ENCODE assay signal across 1 cellular context in the genomic region with DNA sequence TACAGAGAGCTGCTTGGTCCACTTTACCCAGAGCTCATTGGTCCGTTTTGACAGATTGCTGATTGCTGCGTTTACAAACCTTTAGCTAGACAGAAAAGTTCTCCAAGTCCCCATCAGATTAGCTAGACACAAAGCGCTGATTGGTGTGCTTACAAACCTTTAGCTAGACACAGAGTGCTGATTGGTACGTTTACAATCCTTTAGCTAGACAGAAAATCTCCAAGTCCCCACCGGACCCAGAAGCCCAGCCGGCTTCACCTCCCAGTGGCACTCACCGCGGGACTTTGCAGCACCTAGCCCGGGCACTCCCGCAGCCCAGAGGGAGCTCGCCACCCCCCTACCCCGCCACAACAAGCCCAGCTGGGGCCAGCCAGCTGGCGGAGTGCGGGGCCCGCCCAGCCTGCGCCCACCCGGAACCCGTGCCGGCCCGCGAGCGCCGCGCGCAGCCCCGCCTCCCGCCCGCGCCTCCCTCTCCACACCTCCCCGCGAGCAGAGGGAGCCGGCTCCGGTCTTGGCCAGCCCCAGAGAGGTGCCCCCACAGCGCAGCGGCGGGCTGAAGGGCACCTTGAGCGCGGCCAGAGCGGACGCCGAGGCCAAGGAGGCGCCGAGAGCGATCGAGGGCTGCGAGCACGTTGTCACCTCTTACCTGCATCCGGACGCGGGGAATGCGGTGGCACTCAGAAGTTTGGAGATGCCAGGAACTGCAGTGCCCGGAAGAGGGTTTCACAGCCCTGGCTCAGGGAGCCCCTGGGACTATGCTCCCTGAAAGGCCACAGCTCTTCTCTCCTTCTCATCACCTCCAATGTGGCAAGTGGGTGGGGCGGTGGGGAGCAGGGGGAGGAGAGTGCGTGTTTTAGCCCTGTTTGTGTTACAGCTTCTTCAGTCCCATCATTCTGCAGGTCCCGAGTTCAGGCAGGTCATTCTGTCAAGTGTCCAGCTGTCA.
TF ChIP-seq lines count a peak whose summit lies in the region.

No MANE protein-coding gene starts in this region.

TF ChIP-seq in HepG2, 621 proteins besides CTCF, POLR2A, EP300 and RAD21 (continued from another document):
- TF ChIP-seq, protein P1, sequence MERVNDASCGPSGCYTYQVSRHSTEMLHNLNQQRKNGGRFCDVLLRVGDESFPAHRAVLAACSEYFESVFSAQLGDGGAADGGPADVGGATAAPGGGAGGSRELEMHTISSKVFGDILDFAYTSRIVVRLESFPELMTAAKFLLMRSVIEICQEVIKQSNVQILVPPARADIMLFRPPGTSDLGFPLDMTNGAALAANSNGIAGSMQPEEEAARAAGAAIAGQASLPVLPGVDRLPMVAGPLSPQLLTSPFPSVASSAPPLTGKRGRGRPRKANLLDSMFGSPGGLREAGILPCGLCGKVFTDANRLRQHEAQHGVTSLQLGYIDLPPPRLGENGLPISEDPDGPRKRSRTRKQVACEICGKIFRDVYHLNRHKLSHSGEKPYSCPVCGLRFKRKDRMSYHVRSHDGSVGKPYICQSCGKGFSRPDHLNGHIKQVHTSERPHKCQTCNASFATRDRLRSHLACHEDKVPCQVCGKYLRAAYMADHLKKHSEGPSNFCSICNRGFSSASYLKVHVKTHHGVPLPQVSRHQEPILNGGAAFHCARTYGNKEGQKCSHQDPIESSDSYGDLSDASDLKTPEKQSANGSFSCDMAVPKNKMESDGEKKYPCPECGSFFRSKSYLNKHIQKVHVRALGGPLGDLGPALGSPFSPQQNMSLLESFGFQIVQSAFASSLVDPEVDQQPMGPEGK (CRISPR knock-in tag; IDR thresholded peaks at IDR 0.05) = no peak
- TF ChIP-seq, protein P2, sequence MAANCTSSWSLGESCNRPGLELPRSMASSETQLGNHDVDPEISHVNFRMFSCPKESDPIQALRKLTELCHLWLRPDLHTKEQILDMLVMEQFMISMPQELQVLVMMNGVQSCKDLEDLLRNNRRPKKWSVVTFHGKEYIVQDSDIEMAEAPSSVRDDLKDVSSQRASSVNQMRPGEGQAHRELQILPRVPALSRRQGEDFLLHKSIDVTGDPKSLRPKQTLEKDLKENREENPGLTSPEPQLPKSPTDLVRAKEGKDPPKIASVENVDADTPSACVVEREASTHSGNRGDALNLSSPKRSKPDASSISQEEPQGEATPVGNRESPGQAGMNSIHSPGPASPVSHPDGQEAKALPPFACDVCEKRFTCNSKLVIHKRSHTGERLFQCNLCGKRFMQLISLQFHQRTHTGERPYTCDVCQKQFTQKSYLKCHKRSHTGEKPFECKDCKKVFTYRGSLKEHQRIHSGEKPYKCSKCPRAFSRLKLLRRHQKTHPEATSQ (CRISPR knock-in tag; IDR thresholded peaks at IDR 0.05; ENCODE audit: borderline replicate concordance) = no peak
- TF ChIP-seq, protein P3, sequence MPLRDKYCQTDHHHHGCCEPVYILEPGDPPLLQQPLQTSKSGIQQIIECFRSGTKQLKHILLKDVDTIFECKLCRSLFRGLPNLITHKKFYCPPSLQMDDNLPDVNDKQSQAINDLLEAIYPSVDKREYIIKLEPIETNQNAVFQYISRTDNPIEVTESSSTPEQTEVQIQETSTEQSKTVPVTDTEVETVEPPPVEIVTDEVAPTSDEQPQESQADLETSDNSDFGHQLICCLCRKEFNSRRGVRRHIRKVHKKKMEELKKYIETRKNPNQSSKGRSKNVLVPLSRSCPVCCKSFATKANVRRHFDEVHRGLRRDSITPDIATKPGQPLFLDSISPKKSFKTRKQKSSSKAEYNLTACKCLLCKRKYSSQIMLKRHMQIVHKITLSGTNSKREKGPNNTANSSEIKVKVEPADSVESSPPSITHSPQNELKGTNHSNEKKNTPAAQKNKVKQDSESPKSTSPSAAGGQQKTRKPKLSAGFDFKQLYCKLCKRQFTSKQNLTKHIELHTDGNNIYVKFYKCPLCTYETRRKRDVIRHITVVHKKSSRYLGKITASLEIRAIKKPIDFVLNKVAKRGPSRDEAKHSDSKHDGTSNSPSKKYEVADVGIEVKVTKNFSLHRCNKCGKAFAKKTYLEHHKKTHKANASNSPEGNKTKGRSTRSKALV (CRISPR knock-in tag; IDR thresholded peaks at IDR 0.05) = no peak
- TF ChIP-seq ATM (IDR thresholded peaks at IDR 0.05; ENCODE audit: borderline replicate concordance) = no peak
- no peak for TF ChIP-seq ZSCAN21 (CRISPR knock-in tag; IDR thresholded peaks at IDR 0.05; ENCODE audit: borderline replicate concordance)
- no peak for TF ChIP-seq ZMAT3 (CRISPR knock-in tag; conservative IDR thresholded peaks at IDR 0.05)
- TF ChIP-seq TARDBP (CRISPR knock-in tag; IDR thresholded peaks at IDR 0.05) = no peak
